34 cellular contexts compared by ENCODE assay signal in genomic region chr12:113659015-113659414, GRCh38.
"Had no signal": no experiment of that assay in that cellular context is flagged by ENCODE, and none has a peak within 500 bp of the region (broad histone marks: within the 10 kb centered on the region; RNA-seq: fewer than 3 reads in every experiment).

No MANE protein-coding gene starts in this region.

- H3K4me3 ChIP-seq: MG63 had no signal

- H3K27ac ChIP-seq: KMS-11 had no signal

- DNase-seq: Karpas-422, Kasumi-1, MG63, MM.1S, MV-4-11, NCI-H1048, NCI-H1092, NCI-H1092 treated with DMSO at 0.1 percent for 48 hours, NCI-H1105, NCI-H1105 treated with DMSO at 0.1 percent for 48 hours, NCI-H1417, NCI-H1417 treated with DMSO at 0.1 percent for 48 hours, NCI-H1436, NCI-H1436 treated with DMSO at 0.1 percent for 48 hours, NCI-H146, NCI-H1694, NCI-H1694 treated with DMSO at 0.1 percent for 48 hours, NCI-H187, NCI-H187 treated with DMSO at 0.1 percent for 48 hours, NCI-H2029, NCI-H2029 treated with DMSO at 0.1 percent for 48 hours, NCI-H2081, NCI-H2081 treated with DMSO at 0.1 percent for 48 hours, NCI-H2107, NCI-H2171, NCI-H2171 treated with DMSO at 0.1 percent for 48 hours, NCI-H2227 treated with DMSO at 0.1 percent for 48 hours, NCI-H226, NCI-H345, NCI-H446, NCI-H446 treated with DMSO at 0.1 percent for 48 hours, NCI-H510A, NCI-H510A treated with DMSO at 0.1 percent for 48 hours had no signal

- H3K9me3 ChIP-seq: MG63 had no signal

- H3K4me2 ChIP-seq: KMS-11 had no signal

- H3K9ac ChIP-seq: KMS-11 had no signal

- H3K27me3 ChIP-seq: MG63 had no signal

- H3K36me3 ChIP-seq: MG63 had no signal
